In genomic region chr5:56270568-56271392, GRCh38 we compare ENCODE assay signal across 8 cellular contexts. TPM values are rescaled to one million over a fixed set of nuclear protein-coding genes. Genes with fewer than 3 reads are reported as not detected.
A peak's percentile ranks its signal among the peaks of the same experiment; 100 is the strongest.
DNase-seq lines count a peak whose midpoint lies in the region; ATAC-seq and TF ChIP-seq lines count a peak whose summit lies in the region.

No MANE protein-coding gene starts in this region.

- H3K4me1 ChIP-seq in naive thymus-derived CD4-positive, alpha-beta T cell (ENCODE audit: control insufficient read depth in 2 of 2, insufficient read depth in 2 of 2, low read length in 2 of 2), result peaks cover 0 to 9% of the 10 kb centered on the region in 2 donors

- no peaks in the 10 kb centered on the region for H3K27me3 Mint-ChIP-seq in Calu3 (ENCODE audit: unreplicated experiment)
- peaks cover 0 to 6% (median 0%) of the 10 kb centered on the region in 5 donors for H3K27me3 Mint-ChIP-seq in naive thymus-derived CD4-positive, alpha-beta T cell
- no peaks in the 10 kb centered on the region for H3K27me3 Mint-ChIP-seq in stimulated activated memory B cell treated with anti-CD40 and anti-IgM and Interleukin-4, amounts not matched to agents 10 μg/mL and 1 μg/mL and 100 μg/mL, for 72 hours

- CTCF ChIA-PET in Calu3 (lab: Charles Lee), result interaction anchor here (0.6 to 4.5 kb wide), 28 partner anchors 25 to 868 kb away, joined by 3 to 45 read pairs (median 4); partner anchors contain the start of genes IL6ST and SETD9
- CTCF ChIA-PET in naive thymus-derived CD4-positive, alpha-beta T cell (lab: Charles Lee), result interaction anchor here (0.6 to 6.1 kb wide), 42 partner anchors 46 to 1100 kb away, joined by 3 to 131 read pairs (median 3); no protein-coding TSS in a partner anchor

- no peak overlapping the region for H3K4me3 ChIP-seq in epithelial cell of proximal tubule (ENCODE audit: low read depth, low read length)
- H3K4me3 ChIP-seq in naive thymus-derived CD4-positive, alpha-beta T cell (ENCODE audit: low read length), result no peak overlapping the region

- no peaks in the 10 kb centered on the region for H3K9me3 Mint-ChIP-seq in Calu3 (ENCODE audit: low read depth, unreplicated experiment)
- peaks cover 0 to 4% (median 0%) of the 10 kb centered on the region in 11 donors for H3K9me3 Mint-ChIP-seq in naive thymus-derived CD4-positive, alpha-beta T cell
- H3K9me3 Mint-ChIP-seq in stimulated activated memory B cell treated with anti-CD40 and anti-IgM and Interleukin-4, amounts not matched to agents 10 μg/mL and 1 μg/mL and 100 μg/mL, for 72 hours, result no peaks in the 10 kb centered on the region

- H3K27ac ChIP-seq in naive thymus-derived CD4-positive, alpha-beta T cell (ENCODE audit: low read depth, low read length), result no peak overlapping the region

- POLR2A ChIA-PET in naive thymus-derived CD4-positive, alpha-beta T cell (lab: Charles Lee), result interaction anchor here (0.7 to 3.0 kb wide), 7 partner anchors 24 to 576 kb away, joined by 3 to 13 read pairs (median 4); no protein-coding TSS in a partner anchor

- no peaks in the 10 kb centered on the region for H3K36me3 ChIP-seq in naive thymus-derived CD4-positive, alpha-beta T cell (ENCODE audit: control insufficient read depth in 2 of 3, insufficient read depth in 3 of 3, low read length in 3 of 3)

- H3K4me1 Mint-ChIP-seq in Calu3 (ENCODE audit: low read depth, unreplicated experiment), result peaks cover 25% of the 10 kb centered on the region
- H3K4me1 Mint-ChIP-seq in naive thymus-derived CD4-positive, alpha-beta T cell, result peaks cover 12 to 33% (median 21%) of the 10 kb centered on the region in 7 donors
- H3K4me1 Mint-ChIP-seq in stimulated activated memory B cell treated with anti-CD40 and anti-IgM and Interleukin-4, amounts not matched to agents 10 μg/mL and 1 μg/mL and 100 μg/mL, for 72 hours, result peaks cover 28% of the 10 kb centered on the region

- BruUV-seq in Calu3 (replicated peaks; lab: Mats Ljungman, UMichigan), result no TSS peak

- TF ChIP-seq CTCF in Calu3 (IDR thresholded peaks at IDR 0.05; ENCODE audit: unreplicated experiment) (peak; percentile 95), epithelial cell of proximal tubule (conservative IDR thresholded peaks at IDR 0.05; ENCODE audit: low read depth, low read length) (peak; percentile 100)

- DNase-seq in Calu3 (peak; percentile 88), HT-29 (ENCODE audit: low spot score) (peak; percentile 94), OCI-M1 (lab: John Stamatoyannopoulos, UW) (peak; percentile 90), activated T-cell treated with anti-CD3 and anti-CD28 coated beads for 1 hour (ENCODE audit: low read depth) (peak; percentile 65), epithelial cell of proximal tubule (ENCODE audit: low read depth) (peak; percentile 70)
- peak; percentile 47 to 73 (median 68) for DNase-seq in naive thymus-derived CD4-positive, alpha-beta T cell

- H3K27me3 ChIP-seq in naive thymus-derived CD4-positive, alpha-beta T cell (ENCODE audit: control insufficient read depth in 2 of 2, insufficient read depth in 2 of 2, low read length in 2 of 2), result no peaks in the 10 kb centered on the region

- no peak overlapping the region for H3K4me3 Mint-ChIP-seq in Calu3 (ENCODE audit: low read depth, unreplicated experiment)
- peak overlapping the region; percentile 37 to 88 (median 76) for H3K4me3 Mint-ChIP-seq in naive thymus-derived CD4-positive, alpha-beta T cell
- H3K4me3 Mint-ChIP-seq in stimulated activated memory B cell treated with anti-CD40 and anti-IgM and Interleukin-4, amounts not matched to agents 10 μg/mL and 1 μg/mL and 100 μg/mL, for 72 hours, result peak overlapping the region; percentile 71

- H3K27ac Mint-ChIP-seq in Calu3 (ENCODE audit: unreplicated experiment), result peak overlapping the region; percentile 81
- H3K27ac Mint-ChIP-seq in naive thymus-derived CD4-positive, alpha-beta T cell, result peak overlapping the region in 7 of 9 donors; percentile 44 to 86 (median 67)
- H3K27ac Mint-ChIP-seq in stimulated activated memory B cell treated with anti-CD40 and anti-IgM and Interleukin-4, amounts not matched to agents 10 μg/mL and 1 μg/mL and 100 μg/mL, for 72 hours, result peak overlapping the region; percentile 78

- peak; percentile 87 for ATAC-seq in GM21381 (IDR thresholded peaks at IDR 0.05; ENCODE audit: unreplicated experiment)
- ATAC-seq in naive thymus-derived CD4-positive, alpha-beta T cell, result peak; percentile 97
- peak; percentile 94 for ATAC-seq in stimulated activated memory B cell treated with anti-CD40 and anti-IgM and Interleukin-4, amounts not matched to agents 10 μg/mL and 1 μg/mL and 100 μg/mL, for 72 hours

- intact Hi-C loops in Calu3 (cut with micrococcal nuclease; ENCODE audit: unreplicated experiment), result loop anchor here (1.0 to 10.0 kb wide), 7 partner anchors 53 to 864 kb away; no protein-coding TSS in a partner anchor
- intact Hi-C loops in naive thymus-derived CD4-positive, alpha-beta T cell (cut with micrococcal nuclease), result loop anchor here (1.0 to 10.0 kb wide), 16 partner anchors 58 to 951 kb away; partner anchors contain the start of gene MAP3K1 (in 1 of the 2)

- no peaks in the 10 kb centered on the region for H3K36me3 Mint-ChIP-seq in Calu3 (ENCODE audit: insufficient read depth, unreplicated experiment)
- H3K36me3 Mint-ChIP-seq in naive thymus-derived CD4-positive, alpha-beta T cell, result no peaks in the 10 kb centered on the region
- H3K36me3 Mint-ChIP-seq in stimulated activated memory B cell treated with anti-CD40 and anti-IgM and Interleukin-4, amounts not matched to agents 10 μg/mL and 1 μg/mL and 100 μg/mL, for 72 hours, result no peaks in the 10 kb centered on the region

- no peaks in the 10 kb centered on the region for H3K9me3 ChIP-seq in naive thymus-derived CD4-positive, alpha-beta T cell (ENCODE audit: control insufficient read depth in 2 of 3, low read length in 3 of 3)

RNA-seq across cellular contexts. Expression of gene ANKRD55, which starts 37.6 kb away (rescaled TPM):
- total RNA-seq in Calu3 (2022) (not detected in 2 replicates), epithelial cell of proximal tubule (not detected in 2 replicates)
- total RNA-seq in HT-29 (2014; rRNA removed; shearing (Covaris generic)), result not detected in 2 replicates
- total RNA-seq in naive thymus-derived CD4-positive, alpha-beta T cell, result 10 to 100 TPM in 4 of 5 experiments, 1 to 10 TPM in 1; 7.1 to 26.4 (median 23.8) TPM
- polyA plus RNA-seq in naive thymus-derived CD4-positive, alpha-beta T cell, result 10 to 100 TPM; 48.2 to 89.7 TPM
